In genomic region chr5:131382407-131383395, GRCh38 we compare ENCODE assay signal across 8 cellular contexts.
A peak's percentile ranks its signal among the peaks of the same experiment; 100 is the strongest.
DNase-seq lines count a peak whose midpoint lies in the region; ATAC-seq and TF ChIP-seq lines count a peak whose summit lies in the region.

No MANE protein-coding gene starts in this region.

- peaks cover 1 to 16% of the 10 kb centered on the region in 2 donors for H3K4me1 ChIP-seq in neuronal stem cell (ENCODE audit: control insufficient read depth in 2 of 2, insufficient read depth in 1 of 2, low read depth in 1 of 2, low read length in 2 of 2)

- no peak overlapping the region for H3K9ac ChIP-seq in neuronal stem cell (ENCODE audit: low read depth, low read length, poor library complexity)

- H3K4me3 ChIP-seq in epithelial cell of proximal tubule (ENCODE audit: low read depth, low read length) (no peak overlapping the region), neuronal stem cell (ENCODE audit: low read length in 2 of 2) (no peak overlapping the region)

- H2BK120ac ChIP-seq in neuronal stem cell (ENCODE audit: low read depth, low read length): no peak overlapping the region

- H3K23ac ChIP-seq in neuronal stem cell (ENCODE audit: low read depth, low read length, poor library complexity): no peak overlapping the region

- H3K9me3 ChIP-seq in neuronal stem cell (replicated peaks in 1 of 2; ENCODE audit: control insufficient read depth in 2 of 2, insufficient read depth in 1 of 2, low read depth in 1 of 2, low read length in 2 of 2): no peaks in the 10 kb centered on the region

- H3K4ac ChIP-seq in neuronal stem cell (ENCODE audit: low read length): no peak overlapping the region

- no peak overlapping the region for H2AFZ ChIP-seq in neuronal stem cell (ENCODE audit: low read length)

- no peaks in the 10 kb centered on the region for H3K79me1 ChIP-seq in neuronal stem cell (ENCODE audit: low read depth, low read length)

- H2BK5ac ChIP-seq in neuronal stem cell (ENCODE audit: low read length): no peak overlapping the region

- no peak overlapping the region for H3K14ac ChIP-seq in neuronal stem cell (ENCODE audit: low read length)

- no peak overlapping the region for H3K18ac ChIP-seq in neuronal stem cell (ENCODE audit: low read length)

- H2BK12ac ChIP-seq in neuronal stem cell (ENCODE audit: low read length): no peak overlapping the region

- H3K27me3 ChIP-seq in neuronal stem cell (ENCODE audit: control insufficient read depth in 3 of 3, insufficient read depth in 3 of 3, low read depth in 1 of 3, low read length in 3 of 3): no peaks in the 10 kb centered on the region

- H4K91ac ChIP-seq in neuronal stem cell (ENCODE audit: low read depth, low read length, poor library complexity): no peak overlapping the region

- peak; percentile 75 for TF ChIP-seq CTCF in epithelial cell of proximal tubule (conservative IDR thresholded peaks at IDR 0.05; ENCODE audit: low read depth, low read length)

- H3K36me3 ChIP-seq in neuronal stem cell (replicated peaks in 1 of 2; ENCODE audit: control insufficient read depth in 2 of 2, insufficient read depth in 2 of 2, low read length in 2 of 2): peaks cover 2 to 7% of the 10 kb centered on the region in 2 donors

- H2BK15ac ChIP-seq in neuronal stem cell (ENCODE audit: low read length): no peak overlapping the region

- no peak overlapping the region for H3K4me2 ChIP-seq in neuronal stem cell (ENCODE audit: insufficient read depth, low read length, poor library complexity, severe bottlenecking)

- WGBS in neuronal stem cell (ENCODE audit: extremely low coverage in 2 of 2, insufficient read length in 2 of 2, insufficient replicate concordance in 1 of 2), 2 donors: no CpG with 5 or more reads among the region's 3 CpGs

- H4K8ac ChIP-seq in neuronal stem cell (ENCODE audit: low read depth, low read length): no peak overlapping the region

- ATAC-seq in GM18867 (IDR thresholded peaks at IDR 0.05; ENCODE audit: unreplicated experiment): peak; percentile 60
- ATAC-seq in HG02981 (IDR thresholded peaks at IDR 0.05; ENCODE audit: unreplicated experiment): peak; percentile 58

- DNase-seq in COLO829 (ENCODE audit: low spot score) (peak; percentile 37), NCI-H2107 (lab: John Stamatoyannopoulos, UW) (peak; percentile 6), UCSD-AML1 (lab: John Stamatoyannopoulos, UW; ENCODE audit: unreplicated experiment) (peak; percentile 19), epithelial cell of proximal tubule (ENCODE audit: low read depth) (no peak), neuronal stem cell (ENCODE audit: low spot score) (peak; percentile 8), inferior parietal cortex (ENCODE audit: extremely low spot score) (no peak)

- H3K27ac ChIP-seq in neuronal stem cell (replicated peaks; ENCODE audit: low read length): no peak overlapping the region

- H2AK5ac ChIP-seq in neuronal stem cell (ENCODE audit: low read depth, low read length): no peak overlapping the region

Comparison
In these comparisons a context has a peak if more than half of its experiments do, and no peak if none do; other contexts are left out.
1. DNase-seq: peak in COLO829 (single experiment), NCI-H2107 (single experiment), UCSD-AML1 (single experiment) and neuronal stem cell (single experiment); none in epithelial cell of proximal tubule (single experiment) and inferior parietal cortex (single experiment).